12 cellular contexts compared by ENCODE assay signal in genomic region chr1:119987689-119988088, GRCh38.
DNase-seq lines count a peak whose midpoint lies in the region; ATAC-seq and TF ChIP-seq lines count a peak whose summit lies in the region.
"Had no signal": no experiment of that assay in that cellular context is flagged by ENCODE, and none has a peak within 500 bp of the region (broad histone marks: within the 10 kb centered on the region; RNA-seq: fewer than 3 reads in every experiment).

No MANE protein-coding gene starts in this region.

- no peaks in the 10 kb centered on the region for H3K79me2 ChIP-seq in OCI-LY3 (ENCODE audit: low read length)

- no peaks in the 10 kb centered on the region for H3K9me3 ChIP-seq in heart left ventricle
- no peaks in the 10 kb centered on the region for H3K9me3 ChIP-seq in OCI-LY3 (ENCODE audit: insufficient read depth, low read length)
- no peaks in the 10 kb centered on the region for H3K9me3 ChIP-seq in esophagus squamous epithelium
- H3K9me3 ChIP-seq in upper lobe of right lung: no peaks in the 10 kb centered on the region
- H3K9me3 ChIP-seq in mucosa of descending colon: no peaks in the 10 kb centered on the region
- H3K9me3 ChIP-seq: HAP-1 had no signal

- H3K4me1 ChIP-seq in heart left ventricle: peaks cover 0 to 29% (median 13%) of the 10 kb centered on the region in 12 donors
- peaks cover 20% of the 10 kb centered on the region for H3K4me1 ChIP-seq in OCI-LY3 (ENCODE audit: low read length)
- H3K4me1 ChIP-seq in esophagus squamous epithelium: peaks cover 0 to 23% (median 15%) of the 10 kb centered on the region in 3 donors
- peaks cover 18% of the 10 kb centered on the region for H3K4me1 ChIP-seq in upper lobe of right lung
- H3K4me1 ChIP-seq in mucosa of descending colon (ENCODE audit: low read depth): no peaks in the 10 kb centered on the region
- H3K4me1 ChIP-seq: HAP-1 had no signal

- no peak for TF ChIP-seq POLR2A in heart left ventricle (IDR thresholded peaks at IDR 0.05)
- no peak for TF ChIP-seq POLR2A in esophagus squamous epithelium (IDR thresholded peaks at IDR 0.05)

- intact Hi-C loops in heart left ventricle (cut with DNase I): no loop called here
- intact Hi-C loops in Right ventricle myocardium superior (cut with DNase I): no loop called here
- intact Hi-C loops in esophagus squamous epithelium (cut with DNase I): no loop called here
- intact Hi-C loops in upper lobe of right lung (cut with DNase I): no loop called here
- intact Hi-C loops in mucosa of descending colon (cut with DNase I, micrococcal nuclease): no loop called here
- intact Hi-C loops in sciatic nerve (cut with DNase I): no loop called here

- H3K27ac ChIP-seq in heart left ventricle: peak overlapping the region in 7 of 12 donors; percentile 8 to 52 (median 28)
- H3K27ac ChIP-seq in OCI-LY3 (ENCODE audit: low read length): no peak overlapping the region
- H3K27ac ChIP-seq in esophagus squamous epithelium: peak overlapping the region in 3 of 4 donors; percentile 4 to 60 (median 51)
- peak overlapping the region; percentile 30 for H3K27ac ChIP-seq in upper lobe of right lung
- H3K27ac ChIP-seq: C4-2B had no signal

- ATAC-seq in heart left ventricle (no peak), Right ventricle myocardium superior (ENCODE audit: poor library complexity) (no peak), upper lobe of right lung (no peak), mucosa of descending colon (no peak), sciatic nerve (no peak)

- H3K4me3 ChIP-seq in heart left ventricle (no peak overlapping the region), OCI-LY3 (ENCODE audit: low read length) (no peak overlapping the region), esophagus squamous epithelium (no peak overlapping the region), upper lobe of right lung (no peak overlapping the region), mucosa of descending colon (no peak overlapping the region)
- H3K4me3 ChIP-seq: HAP-1 had no signal

- H3K36me3 ChIP-seq in heart left ventricle (peaks cover 0 to 25% (median 16%) of the 10 kb centered on the region in 9 donors), OCI-LY3 (replicated peaks; ENCODE audit: low read depth, low read length) (peaks cover 5% of the 10 kb centered on the region), esophagus squamous epithelium (peaks cover 0 to 27% (median 3%) of the 10 kb centered on the region in 3 donors), upper lobe of right lung (peaks cover 11% of the 10 kb centered on the region), mucosa of descending colon (ENCODE audit: low read depth) (no peaks in the 10 kb centered on the region)

- no peak overlapping the region for H2AFZ ChIP-seq in OCI-LY3 (ENCODE audit: low read depth, low read length)

- peak overlapping the region; percentile 23; the same call in 1 of the 2 replicates for H3K4me2 ChIP-seq in OCI-LY3 (ENCODE audit: low read length)

- H4K20me1 ChIP-seq in OCI-LY3 (ENCODE audit: insufficient read depth, low read length): peaks cover 12% of the 10 kb centered on the region; the same call in 1 of the 2 replicates

- DNase-seq in heart left ventricle (no peak), Right ventricle myocardium superior (no peak), esophagus squamous epithelium (lab: John Stamatoyannopoulos, UW) (no peak), upper lobe of right lung (no peak), glomerular visceral epithelial cell (ENCODE audit: extremely low spot score) (no peak), mucosa of descending colon (no peak), sciatic nerve (ENCODE audit: low spot score) (no peak)
- DNase-seq: dermis blood vessel endothelial cell, NCI-H1048 had no signal

- H3K9ac ChIP-seq in OCI-LY3 (ENCODE audit: low read length): no peak overlapping the region

- H3K27me3 ChIP-seq in heart left ventricle (no peaks in the 10 kb centered on the region), OCI-LY3 (ENCODE audit: low read depth, low read length) (no peaks in the 10 kb centered on the region), esophagus squamous epithelium (no peaks in the 10 kb centered on the region), upper lobe of right lung (no peaks in the 10 kb centered on the region)

- 83 to 90% (median 89%) methylated on average over 1 of the region's 1 CpG for WGBS in heart left ventricle, 4 donors
- 71 to 82% methylated on average over 1 of the region's 1 CpG for WGBS in esophagus squamous epithelium, 2 donors

- TF ChIP-seq CTCF in heart left ventricle (IDR thresholded peaks at IDR 0.05) (no peak), OCI-LY3 (IDR thresholded peaks at IDR 0.05; ENCODE audit: low read depth, low read length) (no peak), esophagus squamous epithelium (IDR thresholded peaks at IDR 0.05) (no peak), upper lobe of right lung (IDR thresholded peaks at IDR 0.05) (no peak), mucosa of descending colon (IDR thresholded peaks at IDR 0.05) (no peak)
